In genomic region chr9:98260635-98261034, GRCh38 we compare ENCODE assay signal across 1 cellular context.
TF ChIP-seq lines count a peak whose summit lies in the region.

No MANE protein-coding gene starts in this region.

TF ChIP-seq in K562, 482 proteins besides CTCF, POLR2A, EP300 and RAD21 (continued from another document):
- peak; percentile 81 for TF ChIP-seq ZNF592 (IDR thresholded peaks at IDR 0.05)
- TF ChIP-seq CXXC5 (CRISPR knock-in tag; IDR thresholded peaks at IDR 0.05), result peak; percentile 26
- peak in 2 of 3 experiments; percentile 67 to 87 for TF ChIP-seq YY1 (IDR thresholded peaks at IDR 0.05; ENCODE audit: borderline replicate concordance in 1 of 3, control insufficient read depth in 1 of 3, extremely low read depth in 1 of 3, insufficient read depth in 3 of 3, insufficient read length in 1 of 3, insufficient replicate concordance in 2 of 3, low read depth in 1 of 3, low read length in 2 of 3)
- TF ChIP-seq MEIS2 (IDR thresholded peaks at IDR 0.05; ENCODE audit: partially characterized antibody), result no peak
- TF ChIP-seq, protein P1, sequence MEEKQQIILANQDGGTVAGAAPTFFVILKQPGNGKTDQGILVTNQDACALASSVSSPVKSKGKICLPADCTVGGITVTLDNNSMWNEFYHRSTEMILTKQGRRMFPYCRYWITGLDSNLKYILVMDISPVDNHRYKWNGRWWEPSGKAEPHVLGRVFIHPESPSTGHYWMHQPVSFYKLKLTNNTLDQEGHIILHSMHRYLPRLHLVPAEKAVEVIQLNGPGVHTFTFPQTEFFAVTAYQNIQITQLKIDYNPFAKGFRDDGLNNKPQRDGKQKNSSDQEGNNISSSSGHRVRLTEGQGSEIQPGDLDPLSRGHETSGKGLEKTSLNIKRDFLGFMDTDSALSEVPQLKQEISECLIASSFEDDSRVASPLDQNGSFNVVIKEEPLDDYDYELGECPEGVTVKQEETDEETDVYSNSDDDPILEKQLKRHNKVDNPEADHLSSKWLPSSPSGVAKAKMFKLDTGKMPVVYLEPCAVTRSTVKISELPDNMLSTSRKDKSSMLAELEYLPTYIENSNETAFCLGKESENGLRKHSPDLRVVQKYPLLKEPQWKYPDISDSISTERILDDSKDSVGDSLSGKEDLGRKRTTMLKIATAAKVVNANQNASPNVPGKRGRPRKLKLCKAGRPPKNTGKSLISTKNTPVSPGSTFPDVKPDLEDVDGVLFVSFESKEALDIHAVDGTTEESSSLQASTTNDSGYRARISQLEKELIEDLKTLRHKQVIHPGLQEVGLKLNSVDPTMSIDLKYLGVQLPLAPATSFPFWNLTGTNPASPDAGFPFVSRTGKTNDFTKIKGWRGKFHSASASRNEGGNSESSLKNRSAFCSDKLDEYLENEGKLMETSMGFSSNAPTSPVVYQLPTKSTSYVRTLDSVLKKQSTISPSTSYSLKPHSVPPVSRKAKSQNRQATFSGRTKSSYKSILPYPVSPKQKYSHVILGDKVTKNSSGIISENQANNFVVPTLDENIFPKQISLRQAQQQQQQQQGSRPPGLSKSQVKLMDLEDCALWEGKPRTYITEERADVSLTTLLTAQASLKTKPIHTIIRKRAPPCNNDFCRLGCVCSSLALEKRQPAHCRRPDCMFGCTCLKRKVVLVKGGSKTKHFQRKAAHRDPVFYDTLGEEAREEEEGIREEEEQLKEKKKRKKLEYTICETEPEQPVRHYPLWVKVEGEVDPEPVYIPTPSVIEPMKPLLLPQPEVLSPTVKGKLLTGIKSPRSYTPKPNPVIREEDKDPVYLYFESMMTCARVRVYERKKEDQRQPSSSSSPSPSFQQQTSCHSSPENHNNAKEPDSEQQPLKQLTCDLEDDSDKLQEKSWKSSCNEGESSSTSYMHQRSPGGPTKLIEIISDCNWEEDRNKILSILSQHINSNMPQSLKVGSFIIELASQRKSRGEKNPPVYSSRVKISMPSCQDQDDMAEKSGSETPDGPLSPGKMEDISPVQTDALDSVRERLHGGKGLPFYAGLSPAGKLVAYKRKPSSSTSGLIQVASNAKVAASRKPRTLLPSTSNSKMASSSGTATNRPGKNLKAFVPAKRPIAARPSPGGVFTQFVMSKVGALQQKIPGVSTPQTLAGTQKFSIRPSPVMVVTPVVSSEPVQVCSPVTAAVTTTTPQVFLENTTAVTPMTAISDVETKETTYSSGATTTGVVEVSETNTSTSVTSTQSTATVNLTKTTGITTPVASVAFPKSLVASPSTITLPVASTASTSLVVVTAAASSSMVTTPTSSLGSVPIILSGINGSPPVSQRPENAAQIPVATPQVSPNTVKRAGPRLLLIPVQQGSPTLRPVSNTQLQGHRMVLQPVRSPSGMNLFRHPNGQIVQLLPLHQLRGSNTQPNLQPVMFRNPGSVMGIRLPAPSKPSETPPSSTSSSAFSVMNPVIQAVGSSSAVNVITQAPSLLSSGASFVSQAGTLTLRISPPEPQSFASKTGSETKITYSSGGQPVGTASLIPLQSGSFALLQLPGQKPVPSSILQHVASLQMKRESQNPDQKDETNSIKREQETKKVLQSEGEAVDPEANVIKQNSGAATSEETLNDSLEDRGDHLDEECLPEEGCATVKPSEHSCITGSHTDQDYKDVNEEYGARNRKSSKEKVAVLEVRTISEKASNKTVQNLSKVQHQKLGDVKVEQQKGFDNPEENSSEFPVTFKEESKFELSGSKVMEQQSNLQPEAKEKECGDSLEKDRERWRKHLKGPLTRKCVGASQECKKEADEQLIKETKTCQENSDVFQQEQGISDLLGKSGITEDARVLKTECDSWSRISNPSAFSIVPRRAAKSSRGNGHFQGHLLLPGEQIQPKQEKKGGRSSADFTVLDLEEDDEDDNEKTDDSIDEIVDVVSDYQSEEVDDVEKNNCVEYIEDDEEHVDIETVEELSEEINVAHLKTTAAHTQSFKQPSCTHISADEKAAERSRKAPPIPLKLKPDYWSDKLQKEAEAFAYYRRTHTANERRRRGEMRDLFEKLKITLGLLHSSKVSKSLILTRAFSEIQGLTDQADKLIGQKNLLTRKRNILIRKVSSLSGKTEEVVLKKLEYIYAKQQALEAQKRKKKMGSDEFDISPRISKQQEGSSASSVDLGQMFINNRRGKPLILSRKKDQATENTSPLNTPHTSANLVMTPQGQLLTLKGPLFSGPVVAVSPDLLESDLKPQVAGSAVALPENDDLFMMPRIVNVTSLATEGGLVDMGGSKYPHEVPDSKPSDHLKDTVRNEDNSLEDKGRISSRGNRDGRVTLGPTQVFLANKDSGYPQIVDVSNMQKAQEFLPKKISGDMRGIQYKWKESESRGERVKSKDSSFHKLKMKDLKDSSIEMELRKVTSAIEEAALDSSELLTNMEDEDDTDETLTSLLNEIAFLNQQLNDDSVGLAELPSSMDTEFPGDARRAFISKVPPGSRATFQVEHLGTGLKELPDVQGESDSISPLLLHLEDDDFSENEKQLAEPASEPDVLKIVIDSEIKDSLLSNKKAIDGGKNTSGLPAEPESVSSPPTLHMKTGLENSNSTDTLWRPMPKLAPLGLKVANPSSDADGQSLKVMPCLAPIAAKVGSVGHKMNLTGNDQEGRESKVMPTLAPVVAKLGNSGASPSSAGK (IDR thresholded peaks at IDR 0.05), result 0 out of 2 replicates have a peak, but pooled peaks have one; percentile 19
- TF ChIP-seq TAF7 (tag; IDR thresholded peaks at IDR 0.05), result no peak
- no peak for TF ChIP-seq COPS2 (conservative IDR thresholded peaks at IDR 0.05)
- no peak for TF ChIP-seq ZNF274 (IDR thresholded peaks at IDR 0.05; ENCODE audit: borderline replicate concordance, low read depth, low read length)
- TF ChIP-seq SIRT6 (IDR thresholded peaks at IDR 0.05; ENCODE audit: low read depth, low read length), result no peak
- no peak for TF ChIP-seq ADNP (tag; IDR thresholded peaks at IDR 0.05)
